In the genomic region with DNA sequence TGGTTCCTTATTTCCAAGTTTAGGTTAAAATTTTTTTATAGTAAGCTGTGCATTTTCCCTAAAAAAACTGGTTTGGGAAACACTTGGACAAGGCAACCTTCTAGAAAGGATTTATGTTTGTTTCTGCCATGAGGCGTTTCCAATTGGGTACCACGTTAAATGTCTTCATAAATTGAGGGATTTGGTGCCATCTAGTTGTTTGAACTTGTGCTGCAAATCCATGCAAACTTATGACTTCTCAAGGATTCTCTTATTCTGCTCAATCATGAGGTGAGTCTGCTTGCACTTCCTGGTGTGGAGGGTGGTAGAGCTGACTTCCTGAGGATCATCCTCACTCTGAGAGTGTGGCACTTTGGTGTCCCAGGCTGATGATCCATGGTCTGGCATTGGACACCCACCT, we compare ENCODE assay signal across 11 cellular contexts.
A peak's percentile ranks its signal among the peaks of the same experiment; 100 is the strongest.
DNase-seq lines count a peak whose midpoint lies in the region; ATAC-seq and TF ChIP-seq lines count a peak whose summit lies in the region.
"Had no signal": no experiment of that assay in that cellular context is flagged by ENCODE, and none has a peak within 500 bp of the region (broad histone marks: within the 10 kb centered on the region; RNA-seq: fewer than 3 reads in every experiment).

No MANE protein-coding gene starts in this region.

- no peaks in the 10 kb centered on the region for H4K20me1 ChIP-seq in PC-3 (ENCODE audit: low read length)

- no TSS peak for BruUV-seq in PC-3 (replicated peaks; lab: Mats Ljungman, UMichigan)

- no peaks in the 10 kb centered on the region for H3K9me2 ChIP-seq in PC-3 (replicated peaks; ENCODE audit: low read length)

- CTCF ChIA-PET in PC-3 (lab: Charles Lee): interaction anchor here (0.6 kb wide), 1 partner anchor 192 kb away, joined by 3 read pairs; no protein-coding TSS in a partner anchor

- ATAC-seq in Right ventricle myocardium superior (ENCODE audit: poor library complexity) (peak; percentile 67), PC-3 (peak; percentile 75), upper lobe of right lung (peak; percentile 63), GM19351 (IDR thresholded peaks at IDR 0.05; ENCODE audit: unreplicated experiment) (no peak)

- no peak overlapping the region for H3K9ac ChIP-seq in PC-3 (ENCODE audit: low read length)

- H3K27me3 ChIP-seq in right atrium auricular region (no peaks in the 10 kb centered on the region), PC-3 (ENCODE audit: low read length) (no peaks in the 10 kb centered on the region), upper lobe of right lung (no peaks in the 10 kb centered on the region)

- no peaks in the 10 kb centered on the region for H3K79me2 ChIP-seq in PC-3 (ENCODE audit: low read length)

- DNase-seq in Right ventricle myocardium superior (no peak), right atrium auricular region (ENCODE audit: low spot score) (no peak), PC-3 (peak; percentile 89), fibroblast of pulmonary artery (ENCODE audit: low read depth) (peak; percentile 72), upper lobe of right lung (no peak), islet precursor cell (no peak), iPS-NIHi7 (ENCODE audit: extremely low spot score) (no peak)
- DNase-seq: CD4-positive, alpha-beta memory T cell; NCI-H1436 had no signal

- H3K4me1 ChIP-seq in right atrium auricular region (no peaks in the 10 kb centered on the region), PC-3 (ENCODE audit: insufficient read depth, low read length) (peaks cover 12% of the 10 kb centered on the region; the same call in 1 of the 2 replicates), upper lobe of right lung (no peaks in the 10 kb centered on the region)

- H3F3A ChIP-seq in PC-3 (ENCODE audit: low read length, unreplicated experiment): no peaks in the 10 kb centered on the region

- no peak overlapping the region for H2AFZ ChIP-seq in PC-3 (ENCODE audit: low read length)

- intact Hi-C loops in Right ventricle myocardium superior (cut with DNase I) (loop anchor here (5.0 to 10.0 kb wide), 2 partner anchors 147 to 535 kb away; no protein-coding TSS in a partner anchor), PC-3 (cut with micrococcal nuclease) (loop anchor here (1.0 to 5.0 kb wide), 4 partner anchors 147 to 542 kb away; a partner anchor contains a TSS), upper lobe of right lung (cut with DNase I) (no loop called here)

- H3K27ac ChIP-seq in right atrium auricular region (no peak overlapping the region), PC-3 (ENCODE audit: low read length) (no peak overlapping the region), upper lobe of right lung (no peak overlapping the region)
- H3K27ac ChIP-seq: epithelial cell of prostate had no signal

- POLR2A ChIA-PET in PC-3 (lab: Charles Lee; ENCODE audit: unreplicated experiment): interaction anchor here (0.6 kb wide), 1 partner anchor 544 kb away, joined by 4 read pairs; no protein-coding TSS in a partner anchor

- peak in 1 of 2 donors; percentile 62 for TF ChIP-seq CTCF in right atrium auricular region (IDR thresholded peaks at IDR 0.05)
- peak; percentile 89 for TF ChIP-seq CTCF in PC-3 (conservative IDR thresholded peaks at IDR 0.05; ENCODE audit: low read depth, low read length)
- TF ChIP-seq CTCF in fibroblast of pulmonary artery (IDR thresholded peaks at IDR 0.05; ENCODE audit: low read length, missing control alignments): peak; percentile 34
- peak; percentile 47 for TF ChIP-seq CTCF in upper lobe of right lung (IDR thresholded peaks at IDR 0.05)

- H3K9me3 ChIP-seq in right atrium auricular region (no peaks in the 10 kb centered on the region), PC-3 (ENCODE audit: low read length) (no peaks in the 10 kb centered on the region), upper lobe of right lung (no peaks in the 10 kb centered on the region)

- H3K36me3 ChIP-seq in right atrium auricular region (no peaks in the 10 kb centered on the region), PC-3 (ENCODE audit: low read depth, low read length) (peaks cover 9% of the 10 kb centered on the region), upper lobe of right lung (no peaks in the 10 kb centered on the region)

- H3K4me3 ChIP-seq in right atrium auricular region (no peak overlapping the region), PC-3 (ENCODE audit: low read length) (no peak overlapping the region), fibroblast of pulmonary artery (replicated peaks; ENCODE audit: low read depth, low read length) (no peak overlapping the region), upper lobe of right lung (no peak overlapping the region)

- H3K4me2 ChIP-seq in PC-3 (ENCODE audit: low read length): no peak overlapping the region

Comparison
In these comparisons a context has a peak if more than half of its experiments do, and no peak if none do; other contexts are left out.
1. DNase-seq: peak in PC-3 (single experiment) and fibroblast of pulmonary artery (single experiment); none in Right ventricle myocardium superior (single experiment), right atrium auricular region (single experiment), upper lobe of right lung (single experiment), islet precursor cell (single experiment) and iPS-NIHi7 (single experiment).